In genomic region chr2:107808023-107808422, GRCh38 we compare ENCODE assay signal across 22 cellular contexts. TPM values are rescaled to one million over a fixed set of nuclear protein-coding genes. Genes with fewer than 3 reads are reported as not detected.
"Had no signal": no experiment of that assay in that cellular context is flagged by ENCODE, and none has a peak within 500 bp of the region (broad histone marks: within the 10 kb centered on the region; RNA-seq: fewer than 3 reads in every experiment).

No MANE protein-coding gene starts in this region.

- H3K4me3 ChIP-seq: dorsolateral prefrontal cortex, left ventricle myocardium inferior, mucosa of descending colon, prostate gland, right lobe of liver, stomach, testis had no signal

- DNase-seq: activated CD4-positive, alpha-beta memory T cell treated with anti-CD3 and anti-CD28 coated beads for 36 hours; activated CD4-positive, alpha-beta T cell treated with anti-CD3 and anti-CD28 coated beads for 36 hours; activated effector memory CD4-positive, alpha-beta T cell treated with Interleukin-2 at 50 U/mL for 16 hours; activated naive CD4-positive, alpha-beta T cell treated with anti-CD3 and anti-CD28 coated beads, Interleukin-2, amount 50 U/mL, for 16 hours; activated T-cell treated with anti-CD3 and anti-CD28 coated beads, Interleukin-2, amount 50 U/mL, for 24 hours; dorsolateral prefrontal cortex; hippocampal formation; kidney; left ventricle myocardium inferior; naive thymus-derived CD4-positive, alpha-beta T cell; nucleus accumbens; right lobe of liver; stimulated activated CD4-positive, alpha-beta T cell treated with anti-CD3 and anti-CD28 coated beads, Interleukin-2, amount 100 ng/mL, for 24 hours; T-helper 17 cell; testis had no signal

- H3K9me3 Mint-ChIP-seq: activated CD4-positive, alpha-beta memory T cell treated with anti-CD3 and anti-CD28 coated beads for 36 hours; activated T-cell treated with anti-CD3 and anti-CD28 coated beads, Interleukin-2, amount 50 U/mL, for 24 hours; memory B cell had no signal

- H3K4me1 Mint-ChIP-seq: activated CD4-positive, alpha-beta T cell treated with anti-CD3 and anti-CD28 coated beads for 36 hours; memory B cell; naive thymus-derived CD4-positive, alpha-beta T cell; T-helper 17 cell had no signal

- H3K36me3 ChIP-seq: left ventricle myocardium inferior, prostate gland, right lobe of liver, stomach had no signal

- ATAC-seq: activated CD4-positive, alpha-beta T cell treated with anti-CD3 and anti-CD28 coated beads for 36 hours; mucosa of descending colon; naive thymus-derived CD4-positive, alpha-beta T cell; right lobe of liver; T-helper 17 cell had no signal

- H3K36me3 Mint-ChIP-seq: activated CD4-positive, alpha-beta memory T cell treated with anti-CD3 and anti-CD28 coated beads for 36 hours; memory B cell; naive thymus-derived CD4-positive, alpha-beta T cell had no signal

- H3K4me1 ChIP-seq: prostate gland, right lobe of liver, testis had no signal

- H3K9me3 ChIP-seq: left ventricle myocardium inferior, mucosa of descending colon, prostate gland, right lobe of liver, stomach, testis had no signal

- H3K27ac Mint-ChIP-seq: activated CD4-positive, alpha-beta memory T cell treated with anti-CD3 and anti-CD28 coated beads for 36 hours; activated CD4-positive, alpha-beta T cell treated with anti-CD3 and anti-CD28 coated beads for 36 hours; activated T-cell treated with anti-CD3 and anti-CD28 coated beads, Interleukin-2, amount 50 U/mL, for 24 hours; memory B cell; naive thymus-derived CD4-positive, alpha-beta T cell; T-helper 17 cell had no signal

- H3K27ac ChIP-seq: dorsolateral prefrontal cortex, right lobe of liver, stomach, testis had no signal

- H3K27me3 ChIP-seq: dorsolateral prefrontal cortex, right lobe of liver, stomach, testis had no signal

- H3K4me3 Mint-ChIP-seq: activated CD4-positive, alpha-beta memory T cell treated with anti-CD3 and anti-CD28 coated beads for 36 hours; activated CD4-positive, alpha-beta T cell treated with anti-CD3 and anti-CD28 coated beads for 36 hours; activated T-cell treated with anti-CD3 and anti-CD28 coated beads, Interleukin-2, amount 50 U/mL, for 24 hours; memory B cell; naive thymus-derived CD4-positive, alpha-beta T cell; T-helper 17 cell had no signal

- H3K27me3 Mint-ChIP-seq: activated CD4-positive, alpha-beta memory T cell treated with anti-CD3 and anti-CD28 coated beads for 36 hours; activated CD4-positive, alpha-beta T cell treated with anti-CD3 and anti-CD28 coated beads for 36 hours; activated T-cell treated with anti-CD3 and anti-CD28 coated beads, Interleukin-2, amount 50 U/mL, for 24 hours; memory B cell; naive thymus-derived CD4-positive, alpha-beta T cell; T-helper 17 cell had no signal

RNA-seq across cellular contexts. Expression of gene RGPD4, which starts 18.7 kb away (rescaled TPM):
- total RNA-seq: glomerular endothelial cell, kidney, left ventricle myocardium inferior, right lobe of liver, stomach had no signal
- polyA plus RNA-seq: adipose tissue; esophagus; naive thymus-derived CD4-positive, alpha-beta T cell; stomach had no signal
